Comparison of ENCODE assay signal across 8 cellular contexts in genomic region chr12:117587646-117588287, GRCh38.
DNase-seq lines count a peak whose midpoint lies in the region; ATAC-seq and TF ChIP-seq lines count a peak whose summit lies in the region.

No MANE protein-coding gene starts in this region.

- no peaks in the 10 kb centered on the region for H3K79me2 ChIP-seq in DOHH2 (ENCODE audit: control insufficient read depth, low read length)

- no peak overlapping the region for H3K4me3 ChIP-seq in DOHH2 (ENCODE audit: low read length)
- H3K4me3 ChIP-seq in SJCRH30 = peak overlapping the region; percentile 15; the same call in 1 of the 2 replicates
- no peak overlapping the region for H3K4me3 ChIP-seq in body of pancreas

- DNase-seq in HuH-7.5 (ENCODE audit: low spot score) (peak; percentile 43), SJCRH30 (peak; percentile 62 to 83), body of pancreas (peak; percentile 54 to 73 (median 64)), left colon (peak; percentile 32 to 62), hepatic stellate cell (ENCODE audit: low spot score) (no peak)
- DNase-seq in stimulated activated CD8-positive, alpha-beta memory T cell treated with anti-CD3 and anti-CD28 coated beads, Interleukin-12 subunit alpha, Interleukin-12 subunit beta, amount 100 ng/mL, for 1 hour (ENCODE audit: low read depth) = peak; percentile 20

- 10 to 14% methylated on average over 12 of the region's 12 CpGs for WGBS in body of pancreas, 2 donors

- no peak overlapping the region for H3K27ac ChIP-seq in DOHH2 (ENCODE audit: low read depth, low read length)
- H3K27ac ChIP-seq in SJCRH30 = no peak overlapping the region
- H3K27ac ChIP-seq in body of pancreas = no peak overlapping the region

- TF ChIP-seq CTCF in DOHH2 (IDR thresholded peaks at IDR 0.05; ENCODE audit: low read depth, low read length, poor library complexity, severe bottlenecking) (peak; percentile 96), body of pancreas (IDR thresholded peaks at IDR 0.05) (peak; percentile 74 to 88 (median 81))

- intact Hi-C loops in body of pancreas (cut with DNase I) = no loop called here
- intact Hi-C loops in left colon (cut with DNase I, micrococcal nuclease) = loop anchor here in 1 of 2 donors (5.0 kb wide), 1 partner anchor 220 kb away; no protein-coding TSS in a partner anchor

- H4K20me1 ChIP-seq in DOHH2 (ENCODE audit: control insufficient read depth, insufficient read depth, low read depth, low read length) = no peaks in the 10 kb centered on the region

- H3K27me3 ChIP-seq in DOHH2 (ENCODE audit: control insufficient read depth, low read length) (no peaks in the 10 kb centered on the region), SJCRH30 (no peaks in the 10 kb centered on the region), body of pancreas (no peaks in the 10 kb centered on the region)

- TF ChIP-seq POLR2A in body of pancreas (IDR thresholded peaks at IDR 0.05) = no peak

- ATAC-seq in body of pancreas = peak; percentile 60
- peak; percentile 71 for ATAC-seq in left colon
- no peak for ATAC-seq in GM21723 (IDR thresholded peaks at IDR 0.05; ENCODE audit: unreplicated experiment)

- no peaks in the 10 kb centered on the region for H3K36me3 ChIP-seq in DOHH2 (ENCODE audit: control insufficient read depth, low read length)
- no peaks in the 10 kb centered on the region for H3K36me3 ChIP-seq in SJCRH30
- H3K36me3 ChIP-seq in body of pancreas (replicated peaks in 1 of 2; ENCODE audit: insufficient read depth in 1 of 2, low read depth in 2 of 2) = no peaks in the 10 kb centered on the region

- H3F3A ChIP-seq in DOHH2 (ENCODE audit: control insufficient read depth, insufficient read depth) = no peaks in the 10 kb centered on the region

- H3K9me2 ChIP-seq in DOHH2 (replicated peaks; ENCODE audit: control insufficient read depth, low read length) = no peaks in the 10 kb centered on the region

- H3K4me1 ChIP-seq in DOHH2 (ENCODE audit: control insufficient read depth, low read length) (no peaks in the 10 kb centered on the region), SJCRH30 (no peaks in the 10 kb centered on the region), body of pancreas (peaks cover 3% of the 10 kb centered on the region)

- H3K4me2 ChIP-seq in DOHH2 (ENCODE audit: low read length) = no peak overlapping the region

- no peaks in the 10 kb centered on the region for H3K9me3 ChIP-seq in DOHH2 (ENCODE audit: control insufficient read depth, insufficient read depth, low read length)
- no peaks in the 10 kb centered on the region for H3K9me3 ChIP-seq in SJCRH30 (replicated peaks)
- H3K9me3 ChIP-seq in body of pancreas = no peaks in the 10 kb centered on the region
